Comparison of ENCODE assay signal across 8 cellular contexts in genomic region chr3:48502728-48503168, GRCh38. TPM values are rescaled to one million over a fixed set of nuclear protein-coding genes. Genes with fewer than 3 reads are reported as not detected.
DNase-seq lines count a peak whose midpoint lies in the region; ATAC-seq lines count a peak whose summit lies in the region.

No MANE protein-coding gene starts in this region.

- H3K4me3 ChIP-seq in iPS-18c (ENCODE audit: insufficient read depth, low read depth, low read length) (peak overlapping the region; percentile 89), skeletal muscle tissue (ENCODE audit: low read length in 3 of 3) (peak overlapping the region; percentile 71 to 81 (median 74))

- peak; percentile 83 for DNase-seq in G401 (ENCODE audit: low spot score)
- DNase-seq in NCI-H1417 treated with DMSO at 0.1 percent for 48 hours (lab: John Stamatoyannopoulos, UW), result no peak
- DNase-seq in effector CD8-positive, alpha-beta T cell (lab: John Stamatoyannopoulos, UW), result no peak

- H3K9ac ChIP-seq in skeletal muscle tissue (ENCODE audit: low read depth in 1 of 3, low read length in 3 of 3), result peak overlapping the region; percentile 75 to 79 (median 76)

- peaks cover 27 to 38% (median 33%) of the 10 kb centered on the region in 3 donors for H3K4me1 ChIP-seq in skeletal muscle tissue (ENCODE audit: control insufficient read depth in 3 of 3, insufficient read depth in 3 of 3, low read length in 3 of 3)

- in situ Hi-C loops in G401 (cut with HindIII; ENCODE audit: low sequenced_read_pairs), result no loop called here

- peaks cover 2 to 7% (median 5%) of the 10 kb centered on the region in 3 donors for H3K36me3 ChIP-seq in skeletal muscle tissue (ENCODE audit: control insufficient read depth in 3 of 3, insufficient read depth in 3 of 3, low read length in 3 of 3)

- H3K9me3 ChIP-seq in iPS-18c (ENCODE audit: control insufficient read depth, insufficient read depth, low read length) (no peaks in the 10 kb centered on the region), skeletal muscle tissue (ENCODE audit: control insufficient read depth in 3 of 3, low read length in 3 of 3) (peaks cover 0 to 3% (median 0%) of the 10 kb centered on the region in 3 donors)

- ATAC-seq in HG03521 (IDR thresholded peaks at IDR 0.05; ENCODE audit: unreplicated experiment) (no peak), HG02852 (IDR thresholded peaks at IDR 0.05; ENCODE audit: unreplicated experiment) (no peak)

- H3K27me3 ChIP-seq in skeletal muscle tissue (ENCODE audit: control insufficient read depth in 3 of 3, insufficient read depth in 3 of 3, low read length in 3 of 3), result no peaks in the 10 kb centered on the region

- peak overlapping the region; percentile 24 for H3K27ac ChIP-seq in angular gyrus (ENCODE audit: low read depth, low read length)
- peak overlapping the region; percentile 92 for H3K27ac ChIP-seq in skeletal muscle tissue (ENCODE audit: low read depth, low read length)

RNA-seq across cellular contexts. Expression of gene SHISA5, which starts 1.2 kb away (rescaled TPM):
- 115 and 124 TPM in 2 replicates for total RNA-seq in G401 (2014; rRNA removed; shearing (Covaris generic))
- 32.4 TPM for total RNA-seq in skeletal muscle tissue

RNA-seq across cellular contexts. Expression of gene PFKFB4, which starts 53.9 kb away (rescaled TPM):
- 9.7 and 18.8 TPM in 2 replicates for total RNA-seq in G401 (2014; rRNA removed; shearing (Covaris generic))
- 8.4 TPM for total RNA-seq in skeletal muscle tissue

RNA-seq across cellular contexts. Expression of gene ATRIP, which starts 56.2 kb away (rescaled TPM):
- 10.8 and 12.6 TPM in 2 replicates for total RNA-seq in G401 (2014; rRNA removed; shearing (Covaris generic))
- total RNA-seq in skeletal muscle tissue, result 4.7 TPM
